In the genomic region with DNA sequence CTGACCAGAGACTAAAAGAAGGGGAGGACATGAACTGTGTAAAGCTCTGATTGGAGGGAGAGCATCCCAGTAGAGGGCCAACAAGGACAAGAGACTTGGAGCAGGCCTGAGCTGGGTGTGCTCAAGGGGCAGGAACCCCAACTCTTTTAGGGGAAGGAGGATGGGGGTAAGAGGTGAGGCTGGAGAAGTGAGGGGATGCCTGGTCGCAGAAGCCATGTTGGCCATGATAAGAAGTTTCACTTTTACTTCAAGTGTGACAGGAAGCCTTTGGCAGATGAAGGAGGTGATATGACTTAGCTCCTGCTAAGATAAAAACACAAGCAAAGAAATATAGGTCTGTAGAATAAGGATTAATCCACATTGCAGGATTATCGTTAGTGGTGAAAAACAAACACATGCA, we compare ENCODE assay signal across 1 cellular context.
TF ChIP-seq lines count a peak whose summit lies in the region.

No MANE protein-coding gene starts in this region.

TF ChIP-seq in SK-N-SH treated with all-trans-retinoic acid at 6 μM for 48 hours, 23 proteins besides CTCF, POLR2A, EP300 and RAD21 (continued from another document):
- TF ChIP-seq, protein P1, sequence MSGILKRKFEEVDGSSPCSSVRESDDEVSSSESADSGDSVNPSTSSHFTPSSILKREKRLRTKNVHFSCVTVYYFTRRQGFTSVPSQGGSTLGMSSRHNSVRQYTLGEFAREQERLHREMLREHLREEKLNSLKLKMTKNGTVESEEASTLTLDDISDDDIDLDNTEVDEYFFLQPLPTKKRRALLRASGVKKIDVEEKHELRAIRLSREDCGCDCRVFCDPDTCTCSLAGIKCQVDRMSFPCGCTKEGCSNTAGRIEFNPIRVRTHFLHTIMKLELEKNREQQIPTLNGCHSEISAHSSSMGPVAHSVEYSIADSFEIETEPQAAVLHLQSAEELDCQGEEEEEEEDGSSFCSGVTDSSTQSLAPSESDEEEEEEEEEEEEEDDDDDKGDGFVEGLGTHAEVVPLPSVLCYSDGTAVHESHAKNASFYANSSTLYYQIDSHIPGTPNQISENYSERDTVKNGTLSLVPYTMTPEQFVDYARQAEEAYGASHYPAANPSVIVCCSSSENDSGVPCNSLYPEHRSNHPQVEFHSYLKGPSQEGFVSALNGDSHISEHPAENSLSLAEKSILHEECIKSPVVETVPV (CRISPR knock-in tag; IDR thresholded peaks at IDR 0.05): no peak
- TF ChIP-seq ISL1 (CRISPR knock-in tag; IDR thresholded peaks at IDR 0.05) (no peak), ARNTL (CRISPR knock-in tag; IDR thresholded peaks at IDR 0.05; ENCODE audit: borderline replicate concordance, low read depth) (no peak), GLIS3 (CRISPR knock-in tag; IDR thresholded peaks at IDR 0.05) (no peak), ZNF70 (CRISPR knock-in tag; IDR thresholded peaks at IDR 0.05) (no peak)
- TF ChIP-seq, protein P2, sequence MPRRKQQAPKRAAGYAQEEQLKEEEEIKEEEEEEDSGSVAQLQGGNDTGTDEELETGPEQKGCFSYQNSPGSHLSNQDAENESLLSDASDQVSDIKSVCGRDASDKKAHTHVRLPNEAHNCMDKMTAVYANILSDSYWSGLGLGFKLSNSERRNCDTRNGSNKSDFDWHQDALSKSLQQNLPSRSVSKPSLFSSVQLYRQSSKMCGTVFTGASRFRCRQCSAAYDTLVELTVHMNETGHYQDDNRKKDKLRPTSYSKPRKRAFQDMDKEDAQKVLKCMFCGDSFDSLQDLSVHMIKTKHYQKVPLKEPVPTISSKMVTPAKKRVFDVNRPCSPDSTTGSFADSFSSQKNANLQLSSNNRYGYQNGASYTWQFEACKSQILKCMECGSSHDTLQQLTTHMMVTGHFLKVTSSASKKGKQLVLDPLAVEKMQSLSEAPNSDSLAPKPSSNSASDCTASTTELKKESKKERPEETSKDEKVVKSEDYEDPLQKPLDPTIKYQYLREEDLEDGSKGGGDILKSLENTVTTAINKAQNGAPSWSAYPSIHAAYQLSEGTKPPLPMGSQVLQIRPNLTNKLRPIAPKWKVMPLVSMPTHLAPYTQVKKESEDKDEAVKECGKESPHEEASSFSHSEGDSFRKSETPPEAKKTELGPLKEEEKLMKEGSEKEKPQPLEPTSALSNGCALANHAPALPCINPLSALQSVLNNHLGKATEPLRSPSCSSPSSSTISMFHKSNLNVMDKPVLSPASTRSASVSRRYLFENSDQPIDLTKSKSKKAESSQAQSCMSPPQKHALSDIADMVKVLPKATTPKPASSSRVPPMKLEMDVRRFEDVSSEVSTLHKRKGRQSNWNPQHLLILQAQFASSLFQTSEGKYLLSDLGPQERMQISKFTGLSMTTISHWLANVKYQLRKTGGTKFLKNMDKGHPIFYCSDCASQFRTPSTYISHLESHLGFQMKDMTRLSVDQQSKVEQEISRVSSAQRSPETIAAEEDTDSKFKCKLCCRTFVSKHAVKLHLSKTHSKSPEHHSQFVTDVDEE (CRISPR knock-in tag; IDR thresholded peaks at IDR 0.05): no peak
